ENCODE assay signal across 8 cellular contexts in genomic region chr16:28554634-28555423, GRCh38. TPM values are rescaled to one million over a fixed set of nuclear protein-coding genes. Genes with fewer than 3 reads are reported as not detected.
A peak's percentile ranks its signal among the peaks of the same experiment; 100 is the strongest.
DNase-seq lines count a peak whose midpoint lies in the region; ATAC-seq, FAIRE-seq and TF ChIP-seq lines count a peak whose summit lies in the region.

No MANE protein-coding gene starts in this region.

- H3K27ac ChIP-seq in GM12878 (ENCODE audit: control insufficient read depth, insufficient read depth) (peak overlapping the region; percentile 16), muscle layer of colon (ENCODE audit: low read depth, low read length) (peak overlapping the region; percentile 58)

- H3K36me3 ChIP-seq in GM12878 (ENCODE audit: control insufficient read depth in 2 of 2, insufficient read depth in 2 of 2, low read length in 1 of 2) = no peaks in the 10 kb centered on the region
- peaks cover 19% of the 10 kb centered on the region for H3K36me3 ChIP-seq in muscle layer of colon (ENCODE audit: insufficient read depth, low read length)

- TF ChIP-seq EP300 in GM12878 (IDR thresholded peaks at IDR 0.05; ENCODE audit: borderline replicate concordance in 1 of 2, control insufficient read depth in 1 of 2, low read depth in 2 of 2, low read length in 2 of 2) = no peak

- H3K4me1 ChIP-seq in GM12878 (ENCODE audit: control insufficient read depth, insufficient read depth, low read length) (peaks cover 17% of the 10 kb centered on the region), muscle layer of colon (ENCODE audit: insufficient read depth, low read length) (peaks cover 9% of the 10 kb centered on the region)

- POLR2A ChIA-PET in GM12878 (lab: Charles Lee) = interaction anchor here (0.9 kb wide), 1 partner anchor 366 kb away, joined by 3 read pairs; no protein-coding TSS in a partner anchor

- H3K9me3 ChIP-seq in GM12878 (replicated peaks; ENCODE audit: control insufficient read depth, insufficient read depth, low read length) (no peaks in the 10 kb centered on the region; the same call in 2 of the 3 replicates), muscle layer of colon (ENCODE audit: low read length) (no peaks in the 10 kb centered on the region)

- intact Hi-C loops in GM12878 (cut with micrococcal nuclease; ENCODE audit: unreplicated experiment) = loop anchor here (5.0 kb wide), 1 partner anchor 63 kb away; the partner anchor contains the start of genes APOBR and CLN3

- H3K4me2 ChIP-seq in GM12878 (ENCODE audit: control insufficient read depth, insufficient read depth) = peak overlapping the region; percentile 69

- H4K20me1 ChIP-seq in GM12878 (ENCODE audit: control insufficient read depth, insufficient read depth) = no peaks in the 10 kb centered on the region

- H3K27me3 ChIP-seq in GM12878 (replicated peaks in 1 of 2; ENCODE audit: control insufficient read depth in 2 of 2, insufficient read depth in 2 of 2, low read length in 1 of 2) (no peaks in the 10 kb centered on the region), muscle layer of colon (ENCODE audit: control insufficient read depth in 1 of 2, insufficient read depth in 2 of 2, low read length in 2 of 2) (no peaks in the 10 kb centered on the region)

- in situ Hi-C loops in GM12878 (cut with MboI) = loop anchor here (5.0 kb wide), 1 partner anchor 38 kb away; no protein-coding TSS in a partner anchor

- ATAC-seq in HG02938 (IDR thresholded peaks at IDR 0.05; ENCODE audit: unreplicated experiment) (peak; percentile 9), GM12878 (peak; percentile 10)

- no TSS peak for BruUV-seq in GM12878 (replicated peaks; lab: Mats Ljungman, UMichigan)

- DNase-seq in AG09309 (ENCODE audit: low read depth) = no peak
- DNase-seq in GM12878 (ENCODE audit: low read depth, low spot score) = no peak
- DNase-seq in GM19239 (ENCODE audit: insufficient read length, low spot score) = no peak
- no peak for DNase-seq in iPS-NIHi11 (ENCODE audit: low spot score)
- DNase-seq in H4 (ENCODE audit: low spot score) = no peak
- DNase-seq in NCI-H187 treated with DMSO at 0.1 percent for 48 hours (lab: John Stamatoyannopoulos, UW) = no peak

- 72% methylated on average over 15 of the region's 15 CpGs for WGBS in GM12878 (ENCODE audit: insufficient coverage, insufficient replicate concordance, low lambda C conversion rate, missing lambda C conversion rate)

- TF ChIP-seq CTCF in AG09309 (IDR thresholded peaks at IDR 0.05; ENCODE audit: control insufficient read depth, insufficient read depth, low read depth, low read length, missing control alignments) (no peak), GM12878 (IDR thresholded peaks at IDR 0.05 in 2 of 3, conservative IDR thresholded peaks at IDR 0.05 in 1 of 3; ENCODE audit: control insufficient read depth in 2 of 3, extremely low read depth in 1 of 3, insufficient read depth in 1 of 3, low read depth in 3 of 3, low read length in 3 of 3) (no peak)

- FAIRE-seq in GM12878 (lab: Jason Lieb, UNC) = peak; percentile 75
- FAIRE-seq in GM19239 (lab: Jason Lieb, UNC) = no peak

- H3K4me3 ChIP-seq in AG09309 (ENCODE audit: control insufficient read depth, low read depth, low read length) (peak overlapping the region; percentile 47), GM12878 (peak overlapping the region; percentile 79), muscle layer of colon (ENCODE audit: low read depth in 1 of 2, low read length in 2 of 2) (peak overlapping the region; percentile 57 to 62)

- peak overlapping the region; percentile 54 for H2AFZ ChIP-seq in GM12878 (ENCODE audit: control insufficient read depth, low read depth, low read length)

- H3K9ac ChIP-seq in GM12878 (ENCODE audit: control insufficient read depth, insufficient read depth, low read length) (peak overlapping the region; percentile 33), muscle layer of colon (ENCODE audit: low read length) (no peak overlapping the region)

- CTCF ChIA-PET in GM12878 (lab: Yijun Ruan, JAX) = interaction anchor here (0.7 to 1.8 kb wide), 3 partner anchors 45 to 230 kb away, joined by 3 to 4 read pairs (median 3); no protein-coding TSS in a partner anchor

- H3K79me2 ChIP-seq in GM12878 (ENCODE audit: control insufficient read depth, insufficient read depth, low read length) = peaks cover 4% of the 10 kb centered on the region

- SMC1A ChIA-PET in GM12878 (lab: Charles Lee; ENCODE audit: uncharacterized antibody, unreplicated experiment) = interaction anchor here (0.7 to 1.2 kb wide), 3 partner anchors 12 to 63 kb away, joined by 3 read pairs; partner anchors contain the start of gene CLN3

- RAD21 ChIA-PET in GM12878 (lab: Charles Lee; ENCODE audit: unreplicated experiment) = interaction anchor here (1.4 to 2.9 kb wide), 2 partner anchors 62 to 63 kb away, joined by 4 to 7 read pairs; partner anchors contain the start of gene CLN3

- no peak for TF ChIP-seq RAD21 in GM12878 (IDR thresholded peaks at IDR 0.05; ENCODE audit: insufficient read depth, low read depth, low read length)

- no peak for TF ChIP-seq POLR2A in GM12878 (IDR thresholded peaks at IDR 0.05; ENCODE audit: low read depth, low read length)

RNA-seq across cellular contexts. Expression of gene SGF29, which starts 1.1 kb away (rescaled TPM):
- 11.7 and 16.2 TPM in 2 replicates for total RNA-seq in GM12878 (2013; cell fraction: nucleolus; rRNA removed)
- total RNA-seq in GM12878 (2014; rRNA removed) = 15.7 and 18.1 TPM in 2 replicates
- 14.0 and 15.4 TPM in 2 replicates for total RNA-seq in GM12878 (2014; rRNA removed; fragmentation: Illumina TruSeq; extraction: Trizol)
- 18.4 and 20.1 TPM in 2 replicates for total RNA-seq in GM12878 (2021)
- 8.2 TPM for polyA plus RNA-seq in GM12878 (2011; ENCODE audit: low read depth)
- polyA plus RNA-seq in GM12878 (2011; rRNA removed) = 0.82 and 2.2 TPM in 2 replicates
- 5.1 and 5.4 TPM in 2 replicates for polyA plus RNA-seq in GM12878 (2011; cell fraction: cytosol; rRNA removed)
- polyA plus RNA-seq in GM12878 (2011; cell fraction: nucleus; rRNA removed) = 8.8 and 11.9 TPM in 2 replicates
- polyA plus RNA-seq in GM12878 (2012) = 15.6 and 15.7 TPM in 2 replicates
- polyA plus RNA-seq in GM12878 (2014; fragmentation: Illumina TruSeq; extraction: Trizol) = 4.7 and 9.3 TPM in 2 replicates
- 1 to 10 TPM; 4.3 to 7.1 TPM for polyA plus RNA-seq in GM12878 (2014; fragmentation: Nextera tagmentation; extraction: Ambion mirVana)
- 10.7 and 12.3 TPM in 2 replicates for polyA plus RNA-seq in GM12878 (2014; rRNA removed)
- polyA plus RNA-seq in GM12878 (2016; fragmentation: Nextera tagmentation; extraction: Ambion mirVana) = 10 to 100 TPM; 15.4 to 17.2 TPM
- 2.3 and 5.2 TPM in 2 replicates for polyA minus RNA-seq in GM12878 (2011; rRNA and poly(A)+ RNA removed)
- 2.4 and 7.6 TPM in 2 replicates for polyA minus RNA-seq in GM12878 (2011; cell fraction: cytosol; rRNA and poly(A)+ RNA removed)
- polyA minus RNA-seq in GM12878 (2011; cell fraction: nucleus; rRNA and poly(A)+ RNA removed) = 4.0 and 7.3 TPM in 2 replicates
- total RNA-seq in H4 (2014; rRNA removed; shearing (Covaris generic)) = 10.0 and 15.4 TPM in 2 replicates

RNA-seq across cellular contexts. Expression of gene NUPR1, which starts 16.1 kb away (rescaled TPM):
- total RNA-seq in GM12878 (2013; cell fraction: nucleolus; rRNA removed) = not detected in 2 replicates
- total RNA-seq in GM12878 (2014; rRNA removed) (0.06 TPM in 1 of 2 replicates, not detected in the other), GM12878 (2014; rRNA removed; fragmentation: Illumina TruSeq; extraction: Trizol) (0.04 TPM in 1 of 2 replicates, not detected in the other), GM12878 (2021) (0.28 and 0.88 TPM in 2 replicates)
- not detected for polyA plus RNA-seq in GM12878 (2011; ENCODE audit: low read depth)
- polyA plus RNA-seq in GM12878 (2011; rRNA removed) (0.26 TPM in 1 of 2 replicates, not detected in the other), GM12878 (2014; fragmentation: Illumina TruSeq; extraction: Trizol) (0.09 TPM in 1 of 2 replicates, not detected in the other), GM12878 (2014; fragmentation: Nextera tagmentation; extraction: Ambion mirVana) (not detected), GM12878 (2014; rRNA removed) (0.03 and 0.08 TPM in 2 replicates), GM12878 (2016; fragmentation: Nextera tagmentation; extraction: Ambion mirVana) (under 1 TPM; 0.43 to 0.78 TPM)
- 0.12 and 0.22 TPM in 2 replicates for polyA plus RNA-seq in GM12878 (2011; cell fraction: cytosol; rRNA removed)
- 0.01 and 0.10 TPM in 2 replicates for polyA plus RNA-seq in GM12878 (2011; cell fraction: nucleus; rRNA removed)
- not detected in 2 replicates for polyA plus RNA-seq in GM12878 (2012)
- not detected in 2 replicates for polyA minus RNA-seq in GM12878 (2011; rRNA and poly(A)+ RNA removed)
- polyA minus RNA-seq in GM12878 (2011; cell fraction: cytosol; rRNA and poly(A)+ RNA removed) = 1.0 TPM in 1 of 2 replicates, not detected in the other
- 0.10 TPM in 1 of 2 replicates, not detected in the other for polyA minus RNA-seq in GM12878 (2011; cell fraction: nucleus; rRNA and poly(A)+ RNA removed)
- 52.0 and 53.5 TPM in 2 replicates for total RNA-seq in H4 (2014; rRNA removed; shearing (Covaris generic))

RNA-seq across cellular contexts. Expression of gene SULT1A2, which starts 42.0 kb away (rescaled TPM):
- total RNA-seq in GM12878 (2013; cell fraction: nucleolus; rRNA removed) = not detected in 2 replicates
- 0.06 TPM in 1 of 2 replicates, not detected in the other for total RNA-seq in GM12878 (2014; rRNA removed)
- not detected in 2 replicates for total RNA-seq in GM12878 (2014; rRNA removed; fragmentation: Illumina TruSeq; extraction: Trizol)
- 0.16 TPM in 1 of 2 replicates, not detected in the other for total RNA-seq in GM12878 (2021)
- not detected for polyA plus RNA-seq in GM12878 (2011; ENCODE audit: low read depth)
- not detected in 2 replicates for polyA plus RNA-seq in GM12878 (2011; rRNA removed)
- polyA plus RNA-seq in GM12878 (2011; cell fraction: cytosol; rRNA removed) = not detected in 2 replicates
- 0.12 TPM in 1 of 2 replicates, not detected in the other for polyA plus RNA-seq in GM12878 (2011; cell fraction: nucleus; rRNA removed)
- not detected in 2 replicates for polyA plus RNA-seq in GM12878 (2012)
- 0.07 TPM in 1 of 2 replicates, not detected in the other for polyA plus RNA-seq in GM12878 (2014; fragmentation: Illumina TruSeq; extraction: Trizol)
- under 1 TPM in 1 of 2 experiments, not detected in 1; 0.39 TPM for polyA plus RNA-seq in GM12878 (2014; fragmentation: Nextera tagmentation; extraction: Ambion mirVana)
- polyA plus RNA-seq in GM12878 (2014; rRNA removed) = 0.06 TPM in 1 of 2 replicates, not detected in the other
- polyA plus RNA-seq in GM12878 (2016; fragmentation: Nextera tagmentation; extraction: Ambion mirVana) = not detected
- not detected in 2 replicates for polyA minus RNA-seq in GM12878 (2011; rRNA and poly(A)+ RNA removed)
- 0.83 TPM in 1 of 2 replicates, not detected in the other for polyA minus RNA-seq in GM12878 (2011; cell fraction: cytosol; rRNA and poly(A)+ RNA removed)
- not detected in 2 replicates for polyA minus RNA-seq in GM12878 (2011; cell fraction: nucleus; rRNA and poly(A)+ RNA removed)
- 2.0 and 2.8 TPM in 2 replicates for total RNA-seq in H4 (2014; rRNA removed; shearing (Covaris generic))

RNA-seq across cellular contexts. Expression of gene IL27, which starts 48.2 kb away (rescaled TPM):
- not detected in 2 replicates for total RNA-seq in GM12878 (2013; cell fraction: nucleolus; rRNA removed)
- total RNA-seq in GM12878 (2014; rRNA removed) (0.38 and 1.2 TPM in 2 replicates), GM12878 (2014; rRNA removed; fragmentation: Illumina TruSeq; extraction: Trizol) (0.27 and 0.28 TPM in 2 replicates), GM12878 (2021) (0.32 and 0.49 TPM in 2 replicates)
- polyA plus RNA-seq in GM12878 (2011; ENCODE audit: low read depth) = not detected
- polyA plus RNA-seq in GM12878 (2011; rRNA removed) (0.07 TPM in 1 of 2 replicates, not detected in the other), GM12878 (2014; fragmentation: Illumina TruSeq; extraction: Trizol) (0.34 TPM in 1 of 2 replicates, not detected in the other), GM12878 (2014; fragmentation: Nextera tagmentation; extraction: Ambion mirVana) (under 1 TPM in 1 of 2 experiments, not detected in 1; 0.24 TPM), GM12878 (2014; rRNA removed) (0.23 and 1.1 TPM in 2 replicates), GM12878 (2016; fragmentation: Nextera tagmentation; extraction: Ambion mirVana) (1 to 10 TPM in 1 of 2 experiments, under 1 TPM in 1; 0.95 to 2.4 TPM)
- 0.09 and 0.15 TPM in 2 replicates for polyA plus RNA-seq in GM12878 (2011; cell fraction: cytosol; rRNA removed)
- 0.26 TPM in 1 of 2 replicates, not detected in the other for polyA plus RNA-seq in GM12878 (2011; cell fraction: nucleus; rRNA removed)
- not detected in 2 replicates for polyA plus RNA-seq in GM12878 (2012)
- polyA minus RNA-seq in GM12878 (2011; rRNA and poly(A)+ RNA removed) = not detected in 2 replicates
- polyA minus RNA-seq in GM12878 (2011; cell fraction: cytosol; rRNA and poly(A)+ RNA removed) = not detected in 2 replicates
- not detected in 2 replicates for polyA minus RNA-seq in GM12878 (2011; cell fraction: nucleus; rRNA and poly(A)+ RNA removed)
- not detected in 2 replicates for total RNA-seq in H4 (2014; rRNA removed; shearing (Covaris generic))

RNA-seq across cellular contexts. Expression of gene SULT1A1, which starts 55.0 kb away (rescaled TPM):
- 0.17 and 0.34 TPM in 2 replicates for total RNA-seq in GM12878 (2013; cell fraction: nucleolus; rRNA removed)
- 0.76 and 0.90 TPM in 2 replicates for total RNA-seq in GM12878 (2014; rRNA removed)
- 0.46 and 0.54 TPM in 2 replicates for total RNA-seq in GM12878 (2014; rRNA removed; fragmentation: Illumina TruSeq; extraction: Trizol)
- 0.40 and 1.2 TPM in 2 replicates for total RNA-seq in GM12878 (2021)
- 0.10 TPM for polyA plus RNA-seq in GM12878 (2011; ENCODE audit: low read depth)
- polyA plus RNA-seq in GM12878 (2011; rRNA removed) = 0.03 TPM in 1 of 2 replicates, not detected in the other
- 0.13 and 0.31 TPM in 2 replicates for polyA plus RNA-seq in GM12878 (2011; cell fraction: cytosol; rRNA removed)
- 0.18 and 0.25 TPM in 2 replicates for polyA plus RNA-seq in GM12878 (2011; cell fraction: nucleus; rRNA removed)
- polyA plus RNA-seq in GM12878 (2012) = 0.07 and 0.09 TPM in 2 replicates
- 0.52 and 0.76 TPM in 2 replicates for polyA plus RNA-seq in GM12878 (2014; fragmentation: Illumina TruSeq; extraction: Trizol)
- 1 to 10 TPM in 1 of 2 experiments, under 1 TPM in 1; 0.44 to 1.5 TPM for polyA plus RNA-seq in GM12878 (2014; fragmentation: Nextera tagmentation; extraction: Ambion mirVana)
- 0.16 and 1.2 TPM in 2 replicates for polyA plus RNA-seq in GM12878 (2014; rRNA removed)
- under 1 TPM in 1 of 2 experiments, not detected in 1; 0.23 TPM for polyA plus RNA-seq in GM12878 (2016; fragmentation: Nextera tagmentation; extraction: Ambion mirVana)
- under 0.01 TPM in 1 of 2 replicates, not detected in the other for polyA minus RNA-seq in GM12878 (2011; rRNA and poly(A)+ RNA removed)
- 0.42 TPM in 1 of 2 replicates, not detected in the other for polyA minus RNA-seq in GM12878 (2011; cell fraction: cytosol; rRNA and poly(A)+ RNA removed)
- under 0.01 and 0.38 TPM in 2 replicates for polyA minus RNA-seq in GM12878 (2011; cell fraction: nucleus; rRNA and poly(A)+ RNA removed)
- 50.4 and 51.9 TPM in 2 replicates for total RNA-seq in H4 (2014; rRNA removed; shearing (Covaris generic))

Comparison
In these comparisons a context has a peak if more than half of its experiments do, and no peak if none do; other contexts are left out.
1. RNA of gene NUPR1, which starts 16.1 kb away (total RNA-seq): 52.0 to 53.5 TPM in H4; 0.04 to 0.88 TPM in GM12878; every median in the first group is over 10 times any median in the second.
2. Peak in every context shown above with its lines, with median percentiles within 50 percentile points of each other: H3K4me3 ChIP-seq.